ENCODE assay signal across 10 cellular contexts in genomic region chr16:56269824-56270684, GRCh38.
DNase-seq lines count a peak whose midpoint lies in the region; ATAC-seq and TF ChIP-seq lines count a peak whose summit lies in the region.
"Had no signal": no experiment of that assay in that cellular context is flagged by ENCODE, and none has a peak within 500 bp of the region (broad histone marks: within the 10 kb centered on the region; RNA-seq: fewer than 3 reads in every experiment).

No MANE protein-coding gene starts in this region.

- H3K27me3 ChIP-seq in WERI-Rb-1 (ENCODE audit: insufficient read depth, low read depth, severe bottlenecking), result no peaks in the 10 kb centered on the region
- no peaks in the 10 kb centered on the region for H3K27me3 ChIP-seq in right cardiac atrium (ENCODE audit: control insufficient read depth, insufficient read depth)
- H3K27me3 ChIP-seq in psoas muscle (ENCODE audit: insufficient read depth in 3 of 3, low read length in 2 of 3), result no peaks in the 10 kb centered on the region
- H3K27me3 ChIP-seq in Karpas-422 (ENCODE audit: low read length), result no peaks in the 10 kb centered on the region

- ATAC-seq in right cardiac atrium (peak; percentile 89 to 92), psoas muscle (peak; percentile 54 to 77 (median 71)), HG02840 (IDR thresholded peaks at IDR 0.05; ENCODE audit: low FRiP score, unreplicated experiment) (no peak), GM21515 (IDR thresholded peaks at IDR 0.05; ENCODE audit: unreplicated experiment) (no peak)

- DNase-seq in EH (ENCODE audit: low read depth) (peak; percentile 99), WERI-Rb-1 (peak; percentile 30), right cardiac atrium (peak in 2 of 3 donors; percentile 73 to 74), psoas muscle (no peak), NCI-H1436 treated with DMSO at 0.1 percent for 48 hours (lab: John Stamatoyannopoulos, UW) (no peak), Karpas-422 (no peak)
- DNase-seq: T-helper 2 cell had no signal

- no peak overlapping the region for H3K4me3 ChIP-seq in WERI-Rb-1 (ENCODE audit: low read depth, low read length)
- no peak overlapping the region for H3K4me3 ChIP-seq in right cardiac atrium (ENCODE audit: low read length)
- no peak overlapping the region for H3K4me3 ChIP-seq in psoas muscle
- no peak overlapping the region for H3K4me3 ChIP-seq in Karpas-422 (ENCODE audit: low read length)

- no peaks in the 10 kb centered on the region for H3K79me2 ChIP-seq in Karpas-422 (ENCODE audit: low read length)

- TF ChIP-seq CTCF in WERI-Rb-1 (IDR thresholded peaks at IDR 0.05; ENCODE audit: low read depth, low read length) (peak; percentile 51), psoas muscle (IDR thresholded peaks at IDR 0.05) (no peak)

- H3K27ac ChIP-seq in WERI-Rb-1, result no peak overlapping the region; the same call in 1 of the 2 replicates
- H3K27ac ChIP-seq in right cardiac atrium (ENCODE audit: low read length), result peak overlapping the region; percentile 88
- no peak overlapping the region for H3K27ac ChIP-seq in psoas muscle
- H3K27ac ChIP-seq in Karpas-422 (ENCODE audit: low read length), result no peak overlapping the region
- H3K27ac ChIP-seq: HL-60 had no signal

- H3K4me1 ChIP-seq in right cardiac atrium (ENCODE audit: control insufficient read depth, insufficient read depth, low read length) (peaks cover 13% of the 10 kb centered on the region), psoas muscle (no peaks in the 10 kb centered on the region), Karpas-422 (ENCODE audit: low read length) (no peaks in the 10 kb centered on the region)

- H2AFZ ChIP-seq in Karpas-422 (ENCODE audit: low read length), result no peak overlapping the region

- WGBS in right cardiac atrium, result 63% methylated on average over 7 of the region's 7 CpGs
- WGBS in psoas muscle, 3 donors, result 38 to 60% (median 41%) methylated on average over 7 of the region's 7 CpGs

- no peaks in the 10 kb centered on the region for H4K20me1 ChIP-seq in Karpas-422 (ENCODE audit: insufficient read depth, low read depth, low read length)

- peaks cover 3% of the 10 kb centered on the region for H3K9me3 ChIP-seq in WERI-Rb-1 (ENCODE audit: severe bottlenecking)
- no peaks in the 10 kb centered on the region for H3K9me3 ChIP-seq in right cardiac atrium (ENCODE audit: control insufficient read depth, low read length)
- no peaks in the 10 kb centered on the region for H3K9me3 ChIP-seq in psoas muscle
- no peaks in the 10 kb centered on the region for H3K9me3 ChIP-seq in Karpas-422 (ENCODE audit: low read length)

- H3K9me2 ChIP-seq in Karpas-422 (replicated peaks; ENCODE audit: insufficient read depth, low read length), result no peaks in the 10 kb centered on the region

- peaks cover 6% of the 10 kb centered on the region; the same call in 1 of the 2 replicates for H3K36me3 ChIP-seq in WERI-Rb-1
- no peaks in the 10 kb centered on the region for H3K36me3 ChIP-seq in psoas muscle (ENCODE audit: insufficient read depth in 1 of 2, low read depth in 1 of 2)
- H3K36me3 ChIP-seq in Karpas-422 (ENCODE audit: insufficient read depth, low read length), result no peaks in the 10 kb centered on the region

- no peak overlapping the region for H3K4me2 ChIP-seq in Karpas-422 (ENCODE audit: low read depth, low read length, poor library complexity, severe bottlenecking)

- H3K9ac ChIP-seq in Karpas-422 (ENCODE audit: low read length), result no peak overlapping the region

- intact Hi-C loops in right cardiac atrium (cut with DNase I) (loop anchor here in 1 of 4 donors (10.0 kb wide), 1 partner anchor 75 kb away; the partner anchor contains the start of gene GNAO1), psoas muscle (cut with DNase I) (no loop called here)

Comparison
In these comparisons a context has a peak if more than half of its experiments do, and no peak if none do; other contexts are left out.
1. DNase-seq: peak in EH (single experiment), WERI-Rb-1 (single experiment) and right cardiac atrium (2 of 3); none in psoas muscle (0 of 2), NCI-H1436 treated with DMSO at 0.1 percent for 48 hours (single experiment) and Karpas-422 (single experiment).
2. ATAC-seq: peak in right cardiac atrium (2 of 2) and psoas muscle (4 of 4); none in HG02840 (single experiment) and GM21515 (single experiment).